ENCODE assay signal across 15 cellular contexts in genomic region chr11:61534901-61535839, GRCh38. TPM values are rescaled to one million over a fixed set of nuclear protein-coding genes. Genes with fewer than 3 reads are reported as not detected.
"Had no signal": no experiment of that assay in that cellular context is flagged by ENCODE, and none has a peak within 500 bp of the region (broad histone marks: within the 10 kb centered on the region; RNA-seq: fewer than 3 reads in every experiment).

No MANE protein-coding gene starts in this region.

- H3K4me3 ChIP-seq: body of pancreas, mucosa of descending colon, ovary, stomach had no signal

- H3K36me3 Mint-ChIP-seq: activated CD8-positive, alpha-beta memory T cell treated with anti-CD3 and anti-CD28 coated beads, Interleukin-2, amount 10 ng/mL, durations not matched to agents 7 days and 5 days; activated naive CD4-positive, alpha-beta T cell treated with anti-CD3 and anti-CD28 coated beads, Interleukin-2, amount 50 U/mL, for 24 hours had no signal

- H3K36me3 ChIP-seq: ovary, stomach had no signal

- FAIRE-seq: small intestine had no signal

- DNase-seq: activated CD4-positive, CD25-positive, alpha-beta regulatory T cell; activated CD8-positive, alpha-beta memory T cell treated with anti-CD3 and anti-CD28 coated beads, Interleukin-2, amount 10 ng/mL, durations not matched to agents 7 days and 5 days; activated effector memory CD4-positive, alpha-beta T cell treated with Interleukin-2 at 50 U/mL for 16 hours; activated T-cell treated with anti-CD3 and anti-CD28 coated beads, Interleukin-2, amount 50 U/mL, for 24 hours; effector memory CD8-positive, alpha-beta T cell; ovary; T-helper 17 cell had no signal

- ATAC-seq: activated CD8-positive, alpha-beta memory T cell treated with anti-CD3 and anti-CD28 coated beads, Interleukin-2, amount 10 ng/mL, durations not matched to agents 7 days and 5 days; body of pancreas; effector memory CD8-positive, alpha-beta T cell; T-helper 17 cell had no signal

- H3K4me1 Mint-ChIP-seq: activated CD8-positive, alpha-beta memory T cell treated with anti-CD3 and anti-CD28 coated beads, Interleukin-2, amount 10 ng/mL, durations not matched to agents 7 days and 5 days; activated naive CD4-positive, alpha-beta T cell treated with anti-CD3 and anti-CD28 coated beads, Interleukin-2, amount 50 U/mL, for 24 hours; central memory CD8-positive, alpha-beta T cell; T-helper 17 cell had no signal

- H3K27ac ChIP-seq: ovary had no signal

- H3K27ac Mint-ChIP-seq: activated CD8-positive, alpha-beta memory T cell treated with anti-CD3 and anti-CD28 coated beads, Interleukin-2, amount 10 ng/mL, durations not matched to agents 7 days and 5 days; activated naive CD4-positive, alpha-beta T cell treated with anti-CD3 and anti-CD28 coated beads, Interleukin-2, amount 50 U/mL, for 24 hours; activated T-cell treated with anti-CD3 and anti-CD28 coated beads, Interleukin-2, amount 50 U/mL, for 24 hours; dendritic cell treated with granulocyte-macrophage colony-stimulating factor and Interleukin-4, amounts not matched to agents 40 ng/mL and 50 ng/mL, for 4 days; effector memory CD8-positive, alpha-beta T cell; T-helper 17 cell had no signal

- H3K4me3 Mint-ChIP-seq: activated CD8-positive, alpha-beta memory T cell treated with anti-CD3 and anti-CD28 coated beads, Interleukin-2, amount 10 ng/mL, durations not matched to agents 7 days and 5 days; activated naive CD4-positive, alpha-beta T cell treated with anti-CD3 and anti-CD28 coated beads, Interleukin-2, amount 50 U/mL, for 24 hours; activated T-cell treated with anti-CD3 and anti-CD28 coated beads, Interleukin-2, amount 50 U/mL, for 24 hours; central memory CD8-positive, alpha-beta T cell; dendritic cell treated with granulocyte-macrophage colony-stimulating factor and Interleukin-4, amounts not matched to agents 40 ng/mL and 50 ng/mL, for 4 days; effector memory CD8-positive, alpha-beta T cell; T-helper 17 cell had no signal

- H3K9me3 Mint-ChIP-seq: activated naive CD4-positive, alpha-beta T cell treated with anti-CD3 and anti-CD28 coated beads, Interleukin-2, amount 50 U/mL, for 24 hours; activated T-cell treated with anti-CD3 and anti-CD28 coated beads, Interleukin-2, amount 50 U/mL, for 24 hours; central memory CD8-positive, alpha-beta T cell; dendritic cell treated with granulocyte-macrophage colony-stimulating factor and Interleukin-4, amounts not matched to agents 40 ng/mL and 50 ng/mL, for 4 days; effector memory CD8-positive, alpha-beta T cell had no signal

- H3K9me3 ChIP-seq: body of pancreas, mucosa of descending colon, ovary, stomach had no signal

- H3K27me3 ChIP-seq: body of pancreas, ovary had no signal

RNA-seq across cellular contexts. Expression of gene LRRC10B, which starts 26.6 kb away (rescaled TPM):
- total RNA-seq: epithelial cell of proximal tubule, T-helper 17 cell had no signal

RNA-seq across cellular contexts. Expression of gene SYT7, which starts 45.7 kb away (rescaled TPM):
- total RNA-seq: activated CD8-positive, alpha-beta memory T cell treated with anti-CD3 and anti-CD28 coated beads, Interleukin-2, amount 10 ng/mL, durations not matched to agents 7 days and 5 days; T-helper 17 cell had no signal
